ENCODE assay signal across 15 cellular contexts in genomic region chr1:234889643-234890042, GRCh38.
"Had no signal": no experiment of that assay in that cellular context is flagged by ENCODE, and none has a peak within 500 bp of the region (broad histone marks: within the 10 kb centered on the region; RNA-seq: fewer than 3 reads in every experiment).

No MANE protein-coding gene starts in this region.

- H3K4me3 ChIP-seq: pancreas, spleen, thoracic aorta, upper lobe of right lung had no signal

- H3K36me3 Mint-ChIP-seq: immature natural killer cell had no signal

- H3K27me3 Mint-ChIP-seq: activated T-cell treated with anti-CD3 and anti-CD28 coated beads, Interleukin-2, amount 50 U/mL, for 24 hours; naive thymus-derived CD4-positive, alpha-beta T cell; stimulated activated naive B cell treated with anti-CD40 and anti-IgM and Interleukin-4, amounts not matched to agents 10 μg/mL and 1 μg/mL and 100 μg/mL, for 72 hours had no signal

- ATAC-seq: activated CD8-positive, alpha-beta T cell treated with anti-CD3 and anti-CD28 coated beads, Interleukin-2, amount 10 ng/mL, durations not matched to agents 7 days and 5 days; effector memory CD8-positive, alpha-beta T cell; naive thymus-derived CD4-positive, alpha-beta T cell; pancreas; stimulated activated naive B cell treated with anti-CD40 and anti-IgM and Interleukin-4, amounts not matched to agents 10 μg/mL and 1 μg/mL and 100 μg/mL, for 72 hours; upper lobe of right lung had no signal

- DNase-seq: activated CD4-positive, alpha-beta T cell treated with anti-CD3 and anti-CD28 coated beads for 48 hours; activated CD4-positive, CD25-positive, alpha-beta regulatory T cell; activated CD8-positive, alpha-beta T cell treated with anti-CD3 and anti-CD28 coated beads, Interleukin-2, amount 10 ng/mL, durations not matched to agents 7 days and 5 days; activated naive CD4-positive, alpha-beta T cell treated with anti-CD3 and anti-CD28 coated beads, Interleukin-2, amount 10 ng/mL, durations not matched to agents 7 days and 5 days; activated T-cell treated with anti-CD3 and anti-CD28 coated beads, Interleukin-2, amount 50 U/mL, for 24 hours; effector memory CD8-positive, alpha-beta T cell; immature natural killer cell; mesendoderm; naive thymus-derived CD4-positive, alpha-beta T cell; pancreas; spleen; stimulated activated naive B cell treated with anti-CD40 and anti-IgM and Interleukin-4, amounts not matched to agents 10 μg/mL and 1 μg/mL and 100 μg/mL, for 72 hours; upper lobe of right lung had no signal

- H3K36me3 ChIP-seq: neutrophil, pancreas, spleen, thoracic aorta, upper lobe of right lung had no signal

- H3K9me3 ChIP-seq: neutrophil, pancreas, spleen, thoracic aorta, upper lobe of right lung had no signal

- H3K9me3 Mint-ChIP-seq: effector memory CD8-positive, alpha-beta T cell; immature natural killer cell had no signal

- H3K27me3 ChIP-seq: neutrophil, pancreas, spleen, upper lobe of right lung had no signal

- H3K27ac Mint-ChIP-seq: activated naive CD4-positive, alpha-beta T cell treated with anti-CD3 and anti-CD28 coated beads, Interleukin-2, amount 10 ng/mL, durations not matched to agents 7 days and 5 days; activated T-cell treated with anti-CD3 and anti-CD28 coated beads, Interleukin-2, amount 50 U/mL, for 24 hours; stimulated activated naive B cell treated with anti-CD40 and anti-IgM and Interleukin-4, amounts not matched to agents 10 μg/mL and 1 μg/mL and 100 μg/mL, for 72 hours had no signal

- H3K27ac ChIP-seq: neutrophil, pancreas, spleen, thoracic aorta, upper lobe of right lung had no signal

- H3K4me3 Mint-ChIP-seq: activated naive CD4-positive, alpha-beta T cell treated with anti-CD3 and anti-CD28 coated beads, Interleukin-2, amount 10 ng/mL, durations not matched to agents 7 days and 5 days; activated T-cell treated with anti-CD3 and anti-CD28 coated beads, Interleukin-2, amount 50 U/mL, for 24 hours; effector memory CD8-positive, alpha-beta T cell; immature natural killer cell; stimulated activated naive B cell treated with anti-CD40 and anti-IgM and Interleukin-4, amounts not matched to agents 10 μg/mL and 1 μg/mL and 100 μg/mL, for 72 hours had no signal
